In the genomic region with DNA sequence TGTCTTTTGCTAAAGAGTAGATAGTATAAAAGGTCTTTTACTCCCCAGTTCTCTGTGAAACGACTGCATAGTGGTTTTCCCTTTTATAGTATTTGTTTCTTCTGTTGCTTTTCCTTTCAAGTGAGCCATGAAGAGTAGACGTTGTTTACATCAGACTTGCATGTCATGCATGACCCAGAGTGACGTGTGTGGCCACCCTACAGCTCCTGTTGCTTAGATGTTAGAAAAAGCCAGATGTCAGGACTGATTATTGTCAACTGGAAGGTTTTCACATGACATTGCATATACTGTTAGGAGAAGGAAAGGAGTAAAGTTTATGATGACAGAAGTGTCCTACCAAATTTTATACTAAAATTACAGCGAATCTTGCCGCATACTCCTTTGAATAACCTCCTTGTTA, we compare ENCODE assay signal across 1 cellular context.
TF ChIP-seq lines count a peak whose summit lies in the region.

No MANE protein-coding gene starts in this region.

TF ChIP-seq in K562, 482 proteins besides CTCF, POLR2A, EP300 and RAD21 (continued from another document):
- peak; percentile 70; the same call in 1 of the 2 replicates for TF ChIP-seq MAFK (IDR thresholded peaks at IDR 0.05; ENCODE audit: low read length)
- TF ChIP-seq, protein P1, sequence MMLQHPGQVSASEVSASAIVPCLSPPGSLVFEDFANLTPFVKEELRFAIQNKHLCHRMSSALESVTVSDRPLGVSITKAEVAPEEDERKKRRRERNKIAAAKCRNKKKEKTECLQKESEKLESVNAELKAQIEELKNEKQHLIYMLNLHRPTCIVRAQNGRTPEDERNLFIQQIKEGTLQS (IDR thresholded peaks at IDR 0.05) = peak; percentile 61; the same call in 1 of the 2 replicates
- TF ChIP-seq, protein P1 (CRISPR knock-in tag; conservative IDR thresholded peaks at IDR 0.05) = no peak
- no peak for TF ChIP-seq ETV6 (IDR thresholded peaks at IDR 0.05; ENCODE audit: borderline replicate concordance in 1 of 2, low read depth in 2 of 2, low read length in 1 of 2)
- TF ChIP-seq ETV6 (CRISPR knock-in tag; IDR thresholded peaks at IDR 0.05; ENCODE audit: borderline replicate concordance) = no peak
- peak; percentile 69 for TF ChIP-seq CBFA2T3 (IDR thresholded peaks at IDR 0.05)
- TF ChIP-seq MAFG (tag; conservative IDR thresholded peaks at IDR 0.05) = peak; percentile 92
- TF ChIP-seq BACH1 (tag; IDR thresholded peaks at IDR 0.05) = 0 out of 2 replicates have a peak, but pooled peaks have one; percentile 27
- TF ChIP-seq NCOA1 (IDR thresholded peaks at IDR 0.05; ENCODE audit: low read depth) = peak; percentile 36; the same call in 1 of the 2 replicates
- peak; percentile 64; the same call in 1 of the 2 replicates for TF ChIP-seq ATF7 (IDR thresholded peaks at IDR 0.05)
- TF ChIP-seq, protein P2, sequence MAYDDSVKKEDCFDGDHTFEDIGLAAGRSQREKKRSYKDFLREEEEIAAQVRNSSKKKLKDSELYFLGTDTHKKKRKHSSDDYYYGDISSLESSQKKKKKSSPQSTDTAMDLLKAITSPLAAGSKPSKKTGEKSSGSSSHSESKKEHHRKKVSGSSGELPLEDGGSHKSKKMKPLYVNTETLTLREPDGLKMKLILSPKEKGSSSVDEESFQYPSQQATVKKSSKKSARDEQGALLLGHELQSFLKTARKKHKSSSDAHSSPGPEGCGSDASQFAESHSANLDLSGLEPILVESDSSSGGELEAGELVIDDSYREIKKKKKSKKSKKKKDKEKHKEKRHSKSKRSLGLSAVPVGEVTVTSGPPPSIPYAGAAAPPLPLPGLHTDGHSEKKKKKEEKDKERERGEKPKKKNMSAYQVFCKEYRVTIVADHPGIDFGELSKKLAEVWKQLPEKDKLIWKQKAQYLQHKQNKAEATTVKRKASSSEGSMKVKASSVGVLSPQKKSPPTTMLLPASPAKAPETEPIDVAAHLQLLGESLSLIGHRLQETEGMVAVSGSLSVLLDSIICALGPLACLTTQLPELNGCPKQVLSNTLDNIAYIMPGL (CRISPR knock-in tag; IDR thresholded peaks at IDR 0.05) = no peak
- TF ChIP-seq, protein P3, sequence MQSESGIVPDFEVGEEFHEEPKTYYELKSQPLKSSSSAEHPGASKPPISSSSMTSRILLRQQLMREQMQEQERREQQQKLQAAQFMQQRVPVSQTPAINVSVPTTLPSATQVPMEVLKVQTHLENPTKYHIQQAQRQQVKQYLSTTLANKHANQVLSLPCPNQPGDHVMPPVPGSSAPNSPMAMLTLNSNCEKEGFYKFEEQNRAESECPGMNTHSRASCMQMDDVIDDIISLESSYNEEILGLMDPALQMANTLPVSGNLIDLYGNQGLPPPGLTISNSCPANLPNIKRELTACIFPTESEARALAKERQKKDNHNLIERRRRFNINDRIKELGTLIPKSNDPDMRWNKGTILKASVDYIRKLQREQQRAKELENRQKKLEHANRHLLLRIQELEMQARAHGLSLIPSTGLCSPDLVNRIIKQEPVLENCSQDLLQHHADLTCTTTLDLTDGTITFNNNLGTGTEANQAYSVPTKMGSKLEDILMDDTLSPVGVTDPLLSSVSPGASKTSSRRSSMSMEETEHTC (IDR thresholded peaks at IDR 0.05) = 0 out of 2 replicates have a peak, but pooled peaks have one; percentile 26
- TF ChIP-seq SMARCA4 (IDR thresholded peaks at IDR 0.05) = peak; percentile 75
- TF ChIP-seq ZFPM2 (CRISPR knock-in tag; IDR thresholded peaks at IDR 0.05) = no peak
- TF ChIP-seq ZNF699 (CRISPR knock-in tag; IDR thresholded peaks at IDR 0.05; ENCODE audit: insufficient replicate concordance) = no peak
- peak; percentile 60 for TF ChIP-seq TEAD4 (IDR thresholded peaks at IDR 0.05; ENCODE audit: low read length)
- TF ChIP-seq TEAD4 (CRISPR knock-in tag; IDR thresholded peaks at IDR 0.05; ENCODE audit: borderline replicate concordance) = no peak
- TF ChIP-seq, protein P4, sequence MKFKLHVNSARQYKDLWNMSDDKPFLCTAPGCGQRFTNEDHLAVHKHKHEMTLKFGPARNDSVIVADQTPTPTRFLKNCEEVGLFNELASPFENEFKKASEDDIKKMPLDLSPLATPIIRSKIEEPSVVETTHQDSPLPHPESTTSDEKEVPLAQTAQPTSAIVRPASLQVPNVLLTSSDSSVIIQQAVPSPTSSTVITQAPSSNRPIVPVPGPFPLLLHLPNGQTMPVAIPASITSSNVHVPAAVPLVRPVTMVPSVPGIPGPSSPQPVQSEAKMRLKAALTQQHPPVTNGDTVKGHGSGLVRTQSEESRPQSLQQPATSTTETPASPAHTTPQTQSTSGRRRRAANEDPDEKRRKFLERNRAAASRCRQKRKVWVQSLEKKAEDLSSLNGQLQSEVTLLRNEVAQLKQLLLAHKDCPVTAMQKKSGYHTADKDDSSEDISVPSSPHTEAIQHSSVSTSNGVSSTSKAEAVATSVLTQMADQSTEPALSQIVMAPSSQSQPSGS (CRISPR knock-in tag; IDR thresholded peaks at IDR 0.05) = no peak
- TF ChIP-seq, protein P5, sequence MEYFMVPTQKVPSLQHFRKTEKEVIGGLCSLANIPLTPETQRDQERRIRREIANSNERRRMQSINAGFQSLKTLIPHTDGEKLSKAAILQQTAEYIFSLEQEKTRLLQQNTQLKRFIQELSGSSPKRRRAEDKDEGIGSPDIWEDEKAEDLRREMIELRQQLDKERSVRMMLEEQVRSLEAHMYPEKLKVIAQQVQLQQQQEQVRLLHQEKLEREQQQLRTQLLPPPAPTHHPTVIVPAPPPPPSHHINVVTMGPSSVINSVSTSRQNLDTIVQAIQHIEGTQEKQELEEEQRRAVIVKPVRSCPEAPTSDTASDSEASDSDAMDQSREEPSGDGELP (CRISPR knock-in tag; IDR thresholded peaks at IDR 0.05; ENCODE audit: borderline replicate concordance) = no peak
- peak; percentile 77 for TF ChIP-seq FOSL1 (tag; conservative IDR thresholded peaks at IDR 0.05)
- TF ChIP-seq RFX1 (IDR thresholded peaks at IDR 0.05) = peak; percentile 40; the same call in 1 of the 2 replicates
- peak; percentile 73; the same call in 1 of the 2 replicates for TF ChIP-seq FOXJ2 (tag; IDR thresholded peaks at IDR 0.05)
- 0 out of 2 replicates have a peak, but pooled peaks have one; percentile 23 for TF ChIP-seq ZKSCAN8 (CRISPR knock-in tag; IDR thresholded peaks at IDR 0.05)
- TF ChIP-seq TRIM24 (IDR thresholded peaks at IDR 0.05) = peak in 1 of 2 experiments; percentile 53; a peak in 2 of 4 replicates
- TF ChIP-seq NR2C2 (CRISPR knock-in tag; IDR thresholded peaks at IDR 0.05) = no peak
- peak; percentile 76 for TF ChIP-seq NR2C2 (tag; IDR thresholded peaks at IDR 0.05)
- peak; percentile 85 for TF ChIP-seq DPF2 (IDR thresholded peaks at IDR 0.05)
- TF ChIP-seq RCOR1 (IDR thresholded peaks at IDR 0.05; ENCODE audit: borderline replicate concordance in 1 of 2, low read depth in 2 of 2, low read length in 2 of 2) = 0 out of 4 replicates have a peak, but pooled peaks of 1 of the 2 experiments have one; percentile 16
- TF ChIP-seq CREB1 (IDR thresholded peaks at IDR 0.05) = peak; percentile 86
- TF ChIP-seq CREB1 (CRISPR knock-in tag; IDR thresholded peaks at IDR 0.05) = peak; percentile 62; the same call in 1 of the 2 replicates
- no peak for TF ChIP-seq MXI1 (IDR thresholded peaks at IDR 0.05; ENCODE audit: low read depth, low read length)
- TF ChIP-seq ZNF263 (CRISPR knock-in tag; IDR thresholded peaks at IDR 0.05; ENCODE audit: borderline replicate concordance) = no peak
- TF ChIP-seq TCF3 (CRISPR knock-in tag; IDR thresholded peaks at IDR 0.05) = peak; percentile 36; the same call in 1 of the 2 replicates
- 0 out of 3 replicates have a peak, but pooled peaks of 1 of the 2 experiments have one; percentile 45 for TF ChIP-seq CBX3 (IDR thresholded peaks at IDR 0.05; ENCODE audit: borderline replicate concordance in 1 of 2, low read length in 2 of 2)
- TF ChIP-seq SMC3 (conservative IDR thresholded peaks at IDR 0.05; ENCODE audit: insufficient read depth, low read depth, low read length) = no peak
- TF ChIP-seq, protein P6, sequence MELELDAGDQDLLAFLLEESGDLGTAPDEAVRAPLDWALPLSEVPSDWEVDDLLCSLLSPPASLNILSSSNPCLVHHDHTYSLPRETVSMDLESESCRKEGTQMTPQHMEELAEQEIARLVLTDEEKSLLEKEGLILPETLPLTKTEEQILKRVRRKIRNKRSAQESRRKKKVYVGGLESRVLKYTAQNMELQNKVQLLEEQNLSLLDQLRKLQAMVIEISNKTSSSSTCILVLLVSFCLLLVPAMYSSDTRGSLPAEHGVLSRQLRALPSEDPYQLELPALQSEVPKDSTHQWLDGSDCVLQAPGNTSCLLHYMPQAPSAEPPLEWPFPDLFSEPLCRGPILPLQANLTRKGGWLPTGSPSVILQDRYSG (tag; conservative IDR thresholded peaks at IDR 0.05; ENCODE audit: low read depth) = 0 out of 2 replicates have a peak, but pooled peaks have one; percentile 27
- TF ChIP-seq SRF (CRISPR knock-in tag; IDR thresholded peaks at IDR 0.05) = peak in 1 of 2 experiments; percentile 58; a peak in 1 of 4 replicates
- peak; percentile 94 for TF ChIP-seq ZNF316 (IDR thresholded peaks at IDR 0.05)
- TF ChIP-seq JUND (IDR thresholded peaks at IDR 0.05; ENCODE audit: borderline replicate concordance, low read depth, low read length) = peak; percentile 54; the same call in 1 of the 2 replicates
- peak; percentile 59; the same call in 1 of the 3 replicates for TF ChIP-seq JUND (tag; IDR thresholded peaks at IDR 0.05; ENCODE audit: borderline replicate concordance, low read depth, low read length)
- TF ChIP-seq CREM (IDR thresholded peaks at IDR 0.05; ENCODE audit: low read depth) = peak; percentile 94
- TF ChIP-seq, protein P7, sequence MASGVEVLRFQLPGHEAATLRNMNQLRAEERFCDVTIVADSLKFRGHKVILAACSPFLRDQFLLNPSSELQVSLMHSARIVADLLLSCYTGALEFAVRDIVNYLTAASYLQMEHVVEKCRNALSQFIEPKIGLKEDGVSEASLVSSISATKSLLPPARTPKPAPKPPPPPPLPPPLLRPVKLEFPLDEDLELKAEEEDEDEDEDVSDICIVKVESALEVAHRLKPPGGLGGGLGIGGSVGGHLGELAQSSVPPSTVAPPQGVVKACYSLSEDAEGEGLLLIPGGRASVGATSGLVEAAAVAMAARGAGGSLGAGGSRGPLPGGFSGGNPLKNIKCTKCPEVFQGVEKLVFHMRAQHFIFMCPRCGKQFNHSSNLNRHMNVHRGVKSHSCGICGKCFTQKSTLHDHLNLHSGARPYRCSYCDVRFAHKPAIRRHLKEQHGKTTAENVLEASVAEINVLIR (CRISPR knock-in tag; IDR thresholded peaks at IDR 0.05) = peak; percentile 53; the same call in 1 of the 2 replicates
TF ChIP-seq in K562: peak in this region for 51.
